In the genomic region with DNA sequence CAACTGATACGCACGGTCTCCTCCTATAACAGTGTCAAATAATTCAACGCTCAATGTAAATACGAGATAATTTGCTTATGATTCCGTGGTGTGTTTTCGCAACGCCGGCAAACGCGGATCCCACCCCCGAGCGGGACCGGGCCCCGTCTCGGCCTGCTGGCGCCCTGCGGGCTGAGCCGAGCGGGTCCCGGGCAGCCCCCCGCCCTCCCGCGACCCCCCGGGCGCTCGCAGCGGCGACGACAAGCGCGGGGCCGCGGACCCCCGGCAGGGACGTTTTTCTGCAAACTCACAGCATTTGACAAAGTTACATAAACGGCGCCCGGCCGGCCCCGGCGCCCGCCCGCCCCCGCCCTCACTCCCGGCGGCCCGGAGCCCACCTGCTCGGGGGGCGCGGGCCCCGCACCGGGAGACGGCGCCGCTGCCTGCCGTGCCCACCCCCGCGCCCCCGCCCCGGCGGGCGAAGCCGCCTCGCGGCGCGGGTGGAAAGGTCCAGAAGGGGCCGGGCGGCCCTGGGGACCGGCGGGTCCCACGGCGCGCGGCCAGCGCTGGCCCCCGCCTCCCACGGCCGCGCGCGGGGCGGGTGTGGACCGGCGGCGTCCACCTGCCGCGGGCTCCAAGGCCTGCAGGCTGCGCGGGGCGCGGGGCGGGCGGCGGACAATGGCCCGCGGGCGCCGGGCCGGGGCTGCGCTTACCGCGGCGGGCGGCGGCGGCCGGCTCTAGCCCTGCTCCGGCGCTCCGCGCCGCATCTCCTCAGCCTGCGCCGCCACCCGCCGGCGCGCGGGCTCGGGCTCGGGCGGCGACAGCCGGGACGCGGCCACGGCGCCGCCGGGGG, we compare ENCODE assay signal across 8 cellular contexts.
DNase-seq lines count a peak whose midpoint lies in the region; ATAC-seq lines count a peak whose summit lies in the region.

No MANE protein-coding gene starts in this region.

- peak overlapping the region; percentile 99 for H3K27ac Mint-ChIP-seq in stimulated activated effector memory CD8-positive, alpha-beta T cell treated with anti-CD3 and anti-CD28 coated beads, Interleukin-12 subunit alpha, Interleukin-12 subunit beta, amount 100 ng/mL, for 72 hours

- ATAC-seq in HG03558 (IDR thresholded peaks at IDR 0.05; ENCODE audit: extremely low read depth, unreplicated experiment) (peak; percentile 2), GM18520 (IDR thresholded peaks at IDR 0.05; ENCODE audit: unreplicated experiment) (no peak), HG02840 (IDR thresholded peaks at IDR 0.05; ENCODE audit: low FRiP score, unreplicated experiment) (no peak)
- ATAC-seq in stimulated activated effector memory CD8-positive, alpha-beta T cell treated with anti-CD3 and anti-CD28 coated beads, Interleukin-12 subunit alpha, Interleukin-12 subunit beta, amount 100 ng/mL, for 72 hours, result peak; percentile 4

- DNase-seq in DMS 273 (lab: John Stamatoyannopoulos, UW; ENCODE audit: unreplicated experiment), result peak; percentile 73
- no peak for DNase-seq in DMS 273 treated with DMSO at 0.1 percent for 48 hours (lab: John Stamatoyannopoulos, UW)
- DNase-seq in activated naive CD4-positive, alpha-beta T cell treated with anti-CD3 and anti-CD28 coated beads, Interleukin-2, amount 50 U/mL, for 16 hours, result peak; percentile 48
- peak; percentile 74 for DNase-seq in iPS-NIHi11 (ENCODE audit: low spot score)
- peak in 1 of 2 donors; percentile 57 for DNase-seq in stimulated activated effector memory CD8-positive, alpha-beta T cell treated with anti-CD3 and anti-CD28 coated beads, Interleukin-12 subunit alpha, Interleukin-12 subunit beta, amount 100 ng/mL, for 72 hours (ENCODE audit: low spot score in 2 of 2)

- peaks cover 37% of the 10 kb centered on the region for H3K4me1 Mint-ChIP-seq in stimulated activated effector memory CD8-positive, alpha-beta T cell treated with anti-CD3 and anti-CD28 coated beads, Interleukin-12 subunit alpha, Interleukin-12 subunit beta, amount 100 ng/mL, for 72 hours

- H3K4me3 Mint-ChIP-seq in stimulated activated effector memory CD8-positive, alpha-beta T cell treated with anti-CD3 and anti-CD28 coated beads, Interleukin-12 subunit alpha, Interleukin-12 subunit beta, amount 100 ng/mL, for 72 hours, result peak overlapping the region; percentile 88

- no peaks in the 10 kb centered on the region for H3K9me3 Mint-ChIP-seq in stimulated activated effector memory CD8-positive, alpha-beta T cell treated with anti-CD3 and anti-CD28 coated beads, Interleukin-12 subunit alpha, Interleukin-12 subunit beta, amount 100 ng/mL, for 72 hours

- H3K36me3 Mint-ChIP-seq in stimulated activated effector memory CD8-positive, alpha-beta T cell treated with anti-CD3 and anti-CD28 coated beads, Interleukin-12 subunit alpha, Interleukin-12 subunit beta, amount 100 ng/mL, for 72 hours, result peaks cover 14% of the 10 kb centered on the region

Comparison
In these comparisons a context has a peak if more than half of its experiments do, and no peak if none do; other contexts are left out.
1. ATAC-seq: peak in HG03558 (single experiment) and stimulated activated effector memory CD8-positive, alpha-beta T cell treated with anti-CD3 and anti-CD28 coated beads, Interleukin-12 subunit alpha, Interleukin-12 subunit beta, amount 100 ng/mL, for 72 hours (single experiment); none in GM18520 (single experiment) and HG02840 (single experiment).